1 cellular context compared by ENCODE assay signal in the genomic region with DNA sequence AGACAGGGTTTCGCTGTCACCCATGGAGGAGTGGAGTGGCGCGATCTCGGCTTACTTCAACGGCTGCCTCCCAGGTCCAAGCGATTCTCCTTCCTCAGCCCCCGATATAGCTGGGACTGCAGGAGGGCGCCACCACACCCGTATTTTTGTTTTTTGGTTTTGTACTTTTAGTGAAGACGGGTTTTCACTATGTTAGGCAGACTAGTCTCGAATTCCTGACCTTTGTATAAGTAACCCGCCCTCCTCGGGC.
TF ChIP-seq lines count a peak whose summit lies in the region.

No MANE protein-coding gene starts in this region.

TF ChIP-seq in WTC11, 78 proteins besides CTCF, POLR2A, EP300 and RAD21 (continued from another document):
- TF ChIP-seq ZNF671 (CRISPR knock-in tag; IDR thresholded peaks at IDR 0.05) (peak; percentile 92; the same call in 1 of the 2 replicates), PRRX2 (CRISPR knock-in tag; IDR thresholded peaks at IDR 0.05) (peak; percentile 97), TCF7 (CRISPR knock-in tag; IDR thresholded peaks at IDR 0.05; ENCODE audit: low read depth) (no peak), ETV6 (CRISPR knock-in tag; IDR thresholded peaks at IDR 0.05) (no peak), ZNF423 (CRISPR knock-in tag; IDR thresholded peaks at IDR 0.05) (no peak), GRHL2 (CRISPR knock-in tag; IDR thresholded peaks at IDR 0.05; ENCODE audit: insufficient replicate concordance, severe bottlenecking) (no peak)
- TF ChIP-seq, protein P1, sequence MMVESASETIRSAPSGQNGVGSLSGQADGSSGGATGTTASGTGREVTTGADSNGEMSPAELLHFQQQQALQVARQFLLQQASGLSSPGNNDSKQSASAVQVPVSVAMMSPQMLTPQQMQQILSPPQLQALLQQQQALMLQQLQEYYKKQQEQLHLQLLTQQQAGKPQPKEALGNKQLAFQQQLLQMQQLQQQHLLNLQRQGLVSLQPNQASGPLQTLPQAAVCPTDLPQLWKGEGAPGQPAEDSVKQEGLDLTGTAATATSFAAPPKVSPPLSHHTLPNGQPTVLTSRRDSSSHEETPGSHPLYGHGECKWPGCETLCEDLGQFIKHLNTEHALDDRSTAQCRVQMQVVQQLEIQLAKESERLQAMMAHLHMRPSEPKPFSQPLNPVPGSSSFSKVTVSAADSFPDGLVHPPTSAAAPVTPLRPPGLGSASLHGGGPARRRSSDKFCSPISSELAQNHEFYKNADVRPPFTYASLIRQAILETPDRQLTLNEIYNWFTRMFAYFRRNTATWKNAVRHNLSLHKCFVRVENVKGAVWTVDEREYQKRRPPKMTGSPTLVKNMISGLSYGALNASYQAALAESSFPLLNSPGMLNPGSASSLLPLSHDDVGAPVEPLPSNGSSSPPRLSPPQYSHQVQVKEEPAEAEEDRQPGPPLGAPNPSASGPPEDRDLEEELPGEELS (CRISPR knock-in tag; IDR thresholded peaks at IDR 0.05): no peak
- TF ChIP-seq, protein P2, sequence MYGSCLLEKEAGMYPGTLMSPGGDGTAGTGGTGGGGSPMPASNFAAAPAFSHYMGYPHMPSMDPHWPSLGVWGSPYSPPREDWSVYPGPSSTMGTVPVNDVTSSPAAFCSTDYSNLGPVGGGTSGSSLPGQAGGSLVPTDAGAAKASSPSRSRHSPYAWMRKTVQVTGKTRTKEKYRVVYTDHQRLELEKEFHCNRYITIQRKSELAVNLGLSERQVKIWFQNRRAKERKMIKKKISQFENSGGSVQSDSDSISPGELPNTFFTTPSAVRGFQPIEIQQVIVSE (CRISPR knock-in tag; IDR thresholded peaks at IDR 0.05; ENCODE audit: borderline replicate concordance): no peak
- TF ChIP-seq, protein P3, sequence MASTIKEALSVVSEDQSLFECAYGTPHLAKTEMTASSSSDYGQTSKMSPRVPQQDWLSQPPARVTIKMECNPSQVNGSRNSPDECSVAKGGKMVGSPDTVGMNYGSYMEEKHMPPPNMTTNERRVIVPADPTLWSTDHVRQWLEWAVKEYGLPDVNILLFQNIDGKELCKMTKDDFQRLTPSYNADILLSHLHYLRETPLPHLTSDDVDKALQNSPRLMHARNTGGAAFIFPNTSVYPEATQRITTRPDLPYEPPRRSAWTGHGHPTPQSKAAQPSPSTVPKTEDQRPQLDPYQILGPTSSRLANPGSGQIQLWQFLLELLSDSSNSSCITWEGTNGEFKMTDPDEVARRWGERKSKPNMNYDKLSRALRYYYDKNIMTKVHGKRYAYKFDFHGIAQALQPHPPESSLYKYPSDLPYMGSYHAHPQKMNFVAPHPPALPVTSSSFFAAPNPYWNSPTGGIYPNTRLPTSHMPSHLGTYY (CRISPR knock-in tag; IDR thresholded peaks at IDR 0.05): peak; percentile 98
- TF ChIP-seq, protein P4, sequence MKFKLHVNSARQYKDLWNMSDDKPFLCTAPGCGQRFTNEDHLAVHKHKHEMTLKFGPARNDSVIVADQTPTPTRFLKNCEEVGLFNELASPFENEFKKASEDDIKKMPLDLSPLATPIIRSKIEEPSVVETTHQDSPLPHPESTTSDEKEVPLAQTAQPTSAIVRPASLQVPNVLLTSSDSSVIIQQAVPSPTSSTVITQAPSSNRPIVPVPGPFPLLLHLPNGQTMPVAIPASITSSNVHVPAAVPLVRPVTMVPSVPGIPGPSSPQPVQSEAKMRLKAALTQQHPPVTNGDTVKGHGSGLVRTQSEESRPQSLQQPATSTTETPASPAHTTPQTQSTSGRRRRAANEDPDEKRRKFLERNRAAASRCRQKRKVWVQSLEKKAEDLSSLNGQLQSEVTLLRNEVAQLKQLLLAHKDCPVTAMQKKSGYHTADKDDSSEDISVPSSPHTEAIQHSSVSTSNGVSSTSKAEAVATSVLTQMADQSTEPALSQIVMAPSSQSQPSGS (CRISPR knock-in tag; IDR thresholded peaks at IDR 0.05; ENCODE audit: borderline replicate concordance, low read depth): no peak
- TF ChIP-seq, protein P5, sequence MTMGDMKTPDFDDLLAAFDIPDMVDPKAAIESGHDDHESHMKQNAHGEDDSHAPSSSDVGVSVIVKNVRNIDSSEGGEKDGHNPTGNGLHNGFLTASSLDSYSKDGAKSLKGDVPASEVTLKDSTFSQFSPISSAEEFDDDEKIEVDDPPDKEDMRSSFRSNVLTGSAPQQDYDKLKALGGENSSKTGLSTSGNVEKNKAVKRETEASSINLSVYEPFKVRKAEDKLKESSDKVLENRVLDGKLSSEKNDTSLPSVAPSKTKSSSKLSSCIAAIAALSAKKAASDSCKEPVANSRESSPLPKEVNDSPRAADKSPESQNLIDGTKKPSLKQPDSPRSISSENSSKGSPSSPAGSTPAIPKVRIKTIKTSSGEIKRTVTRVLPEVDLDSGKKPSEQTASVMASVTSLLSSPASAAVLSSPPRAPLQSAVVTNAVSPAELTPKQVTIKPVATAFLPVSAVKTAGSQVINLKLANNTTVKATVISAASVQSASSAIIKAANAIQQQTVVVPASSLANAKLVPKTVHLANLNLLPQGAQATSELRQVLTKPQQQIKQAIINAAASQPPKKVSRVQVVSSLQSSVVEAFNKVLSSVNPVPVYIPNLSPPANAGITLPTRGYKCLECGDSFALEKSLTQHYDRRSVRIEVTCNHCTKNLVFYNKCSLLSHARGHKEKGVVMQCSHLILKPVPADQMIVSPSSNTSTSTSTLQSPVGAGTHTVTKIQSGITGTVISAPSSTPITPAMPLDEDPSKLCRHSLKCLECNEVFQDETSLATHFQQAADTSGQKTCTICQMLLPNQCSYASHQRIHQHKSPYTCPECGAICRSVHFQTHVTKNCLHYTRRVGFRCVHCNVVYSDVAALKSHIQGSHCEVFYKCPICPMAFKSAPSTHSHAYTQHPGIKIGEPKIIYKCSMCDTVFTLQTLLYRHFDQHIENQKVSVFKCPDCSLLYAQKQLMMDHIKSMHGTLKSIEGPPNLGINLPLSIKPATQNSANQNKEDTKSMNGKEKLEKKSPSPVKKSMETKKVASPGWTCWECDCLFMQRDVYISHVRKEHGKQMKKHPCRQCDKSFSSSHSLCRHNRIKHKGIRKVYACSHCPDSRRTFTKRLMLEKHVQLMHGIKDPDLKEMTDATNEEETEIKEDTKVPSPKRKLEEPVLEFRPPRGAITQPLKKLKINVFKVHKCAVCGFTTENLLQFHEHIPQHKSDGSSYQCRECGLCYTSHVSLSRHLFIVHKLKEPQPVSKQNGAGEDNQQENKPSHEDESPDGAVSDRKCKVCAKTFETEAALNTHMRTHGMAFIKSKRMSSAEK (CRISPR knock-in tag; IDR thresholded peaks at IDR 0.05; ENCODE audit: borderline replicate concordance): peak; percentile 93
- TF ChIP-seq, protein P6, sequence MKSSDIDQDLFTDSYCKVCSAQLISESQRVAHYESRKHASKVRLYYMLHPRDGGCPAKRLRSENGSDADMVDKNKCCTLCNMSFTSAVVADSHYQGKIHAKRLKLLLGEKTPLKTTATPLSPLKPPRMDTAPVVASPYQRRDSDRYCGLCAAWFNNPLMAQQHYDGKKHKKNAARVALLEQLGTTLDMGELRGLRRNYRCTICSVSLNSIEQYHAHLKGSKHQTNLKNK (CRISPR knock-in tag; IDR thresholded peaks at IDR 0.05): no peak
- TF ChIP-seq, protein P7, sequence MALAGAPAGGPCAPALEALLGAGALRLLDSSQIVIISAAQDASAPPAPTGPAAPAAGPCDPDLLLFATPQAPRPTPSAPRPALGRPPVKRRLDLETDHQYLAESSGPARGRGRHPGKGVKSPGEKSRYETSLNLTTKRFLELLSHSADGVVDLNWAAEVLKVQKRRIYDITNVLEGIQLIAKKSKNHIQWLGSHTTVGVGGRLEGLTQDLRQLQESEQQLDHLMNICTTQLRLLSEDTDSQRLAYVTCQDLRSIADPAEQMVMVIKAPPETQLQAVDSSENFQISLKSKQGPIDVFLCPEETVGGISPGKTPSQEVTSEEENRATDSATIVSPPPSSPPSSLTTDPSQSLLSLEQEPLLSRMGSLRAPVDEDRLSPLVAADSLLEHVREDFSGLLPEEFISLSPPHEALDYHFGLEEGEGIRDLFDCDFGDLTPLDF (CRISPR knock-in tag; IDR thresholded peaks at IDR 0.05): no peak
